In genomic region chr12:96462571-96463280, GRCh38 we compare ENCODE assay signal across 21 cellular contexts.
"Had no signal": no experiment of that assay in that cellular context is flagged by ENCODE, and none has a peak within 500 bp of the region (broad histone marks: within the 10 kb centered on the region; RNA-seq: fewer than 3 reads in every experiment).

No MANE protein-coding gene starts in this region.

- H3K27ac ChIP-seq: esophagus squamous epithelium, gastroesophageal sphincter, ovary, right atrium auricular region, sigmoid colon, skin epidermis, testis, tibial nerve, upper lobe of right lung, vagina had no signal

- H3K4me1 ChIP-seq: gastroesophageal sphincter, right atrium auricular region, sigmoid colon, testis, tibial nerve, upper lobe of right lung, vagina had no signal

- H3K9me3 Mint-ChIP-seq: mesothelial cell of epicardium; natural killer cell; neural crest cell; stimulated activated naive B cell treated with anti-CD40 and anti-IgM and Interleukin-4, amounts not matched to agents 10 μg/mL and 1 μg/mL and 100 μg/mL, for 72 hours; stimulated activated naive CD8-positive, alpha-beta T cell treated with anti-CD3 and anti-CD28 coated beads, Interleukin-15, amount 100 ng/mL, for 72 hours had no signal

- H3K4me3 ChIP-seq: esophagus squamous epithelium, gastroesophageal sphincter, ovary, right atrium auricular region, sigmoid colon, skin epidermis, testis, tibial nerve, upper lobe of right lung, vagina had no signal

- DNase-seq: esophagus squamous epithelium; foreskin fibroblast; glutamatergic neuron; islet precursor cell; natural killer cell; ovary; sigmoid colon; stimulated activated CD4-positive, alpha-beta T cell treated with anti-CD3 and anti-CD28 coated beads, Interleukin-2, amount 100 ng/mL, for 24 hours; stimulated activated CD4-positive, alpha-beta T cell treated with anti-CD3 and anti-CD28 coated beads, Interleukin-4, amount 100 ng/mL, for 4 hours; stimulated activated naive B cell treated with anti-CD40 and anti-IgM and Interleukin-4, amounts not matched to agents 10 μg/mL and 1 μg/mL and 100 μg/mL, for 72 hours; stimulated activated naive CD8-positive, alpha-beta T cell treated with anti-CD3 and anti-CD28 coated beads, Interleukin-15, amount 100 ng/mL, for 72 hours; testis; upper lobe of right lung had no signal

- H3K27me3 ChIP-seq: esophagus squamous epithelium, gastroesophageal sphincter, ovary, right atrium auricular region, sigmoid colon, testis, tibial nerve, upper lobe of right lung, vagina had no signal

- H3K36me3 Mint-ChIP-seq: mesothelial cell of epicardium; natural killer cell; stimulated activated naive B cell treated with anti-CD40 and anti-IgM and Interleukin-4, amounts not matched to agents 10 μg/mL and 1 μg/mL and 100 μg/mL, for 72 hours had no signal

- H3K4me1 Mint-ChIP-seq: mesothelial cell of epicardium; neural crest cell; stimulated activated naive CD8-positive, alpha-beta T cell treated with anti-CD3 and anti-CD28 coated beads, Interleukin-15, amount 100 ng/mL, for 72 hours had no signal

- H3K9me3 ChIP-seq: esophagus squamous epithelium, gastroesophageal sphincter, ovary, right atrium auricular region, sigmoid colon, testis, tibial nerve, upper lobe of right lung, vagina had no signal

- ATAC-seq: gastroesophageal sphincter; left lobe of liver; natural killer cell; stimulated activated naive B cell treated with anti-CD40 and anti-IgM and Interleukin-4, amounts not matched to agents 10 μg/mL and 1 μg/mL and 100 μg/mL, for 72 hours; stimulated activated naive CD8-positive, alpha-beta T cell treated with anti-CD3 and anti-CD28 coated beads, Interleukin-15, amount 100 ng/mL, for 72 hours; upper lobe of right lung had no signal

- H3K27me3 Mint-ChIP-seq: stimulated activated naive B cell treated with anti-CD40 and anti-IgM and Interleukin-4, amounts not matched to agents 10 μg/mL and 1 μg/mL and 100 μg/mL, for 72 hours; stimulated activated naive CD8-positive, alpha-beta T cell treated with anti-CD3 and anti-CD28 coated beads, Interleukin-15, amount 100 ng/mL, for 72 hours had no signal

- H3K36me3 ChIP-seq: esophagus squamous epithelium, gastroesophageal sphincter, ovary, right atrium auricular region, sigmoid colon, tibial nerve, upper lobe of right lung, vagina had no signal

- H3K27ac Mint-ChIP-seq: mesothelial cell of epicardium; natural killer cell; stimulated activated naive B cell treated with anti-CD40 and anti-IgM and Interleukin-4, amounts not matched to agents 10 μg/mL and 1 μg/mL and 100 μg/mL, for 72 hours; stimulated activated naive CD8-positive, alpha-beta T cell treated with anti-CD3 and anti-CD28 coated beads, Interleukin-15, amount 100 ng/mL, for 72 hours had no signal

- H3K4me3 Mint-ChIP-seq: mesothelial cell of epicardium; natural killer cell; neural crest cell; stimulated activated naive B cell treated with anti-CD40 and anti-IgM and Interleukin-4, amounts not matched to agents 10 μg/mL and 1 μg/mL and 100 μg/mL, for 72 hours; stimulated activated naive CD8-positive, alpha-beta T cell treated with anti-CD3 and anti-CD28 coated beads, Interleukin-15, amount 100 ng/mL, for 72 hours had no signal
